In the genomic region with DNA sequence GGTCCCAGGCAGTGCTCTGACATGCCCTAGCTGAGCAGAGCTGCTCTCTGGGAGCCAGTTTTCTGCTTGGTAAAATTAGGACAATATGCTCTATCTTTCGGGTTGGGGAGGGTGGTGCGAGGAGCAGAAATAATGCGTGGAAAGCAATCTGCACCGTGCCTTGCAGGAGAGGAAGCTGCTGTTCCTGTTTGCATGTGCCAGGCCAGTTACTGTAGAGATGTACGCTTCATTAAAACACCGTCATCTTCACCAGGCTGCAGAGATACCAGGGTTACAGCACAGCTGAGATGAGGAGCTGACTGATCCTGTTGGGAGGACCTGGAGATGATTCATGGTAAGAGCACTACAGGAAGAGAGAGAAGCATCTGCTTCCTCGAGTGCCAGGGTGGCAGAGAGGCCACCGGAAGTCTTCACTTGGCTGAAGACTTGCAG, we compare ENCODE assay signal across 9 cellular contexts. TPM values are rescaled to one million over a fixed set of nuclear protein-coding genes. Genes with fewer than 3 reads are reported as not detected.
DNase-seq lines count a peak whose midpoint lies in the region; ATAC-seq, FAIRE-seq and TF ChIP-seq lines count a peak whose summit lies in the region.
"Had no signal": no experiment of that assay in that cellular context is flagged by ENCODE, and none has a peak within 500 bp of the region (broad histone marks: within the 10 kb centered on the region; RNA-seq: fewer than 3 reads in every experiment).

No MANE protein-coding gene starts in this region.

- no peak for ATAC-seq in K562
- ATAC-seq in GM21786 (IDR thresholded peaks at IDR 0.05; ENCODE audit: unreplicated experiment) = no peak

- no peaks in the 10 kb centered on the region for H3K9me1 ChIP-seq in K562 (ENCODE audit: control insufficient read depth, insufficient read depth, low read length)

- no peaks in the 10 kb centered on the region for H3K36me3 ChIP-seq in K562 (ENCODE audit: control insufficient read depth, insufficient read depth, low read length)

- DNase-seq in NOMO-1 (lab: John Stamatoyannopoulos, UW; ENCODE audit: unreplicated experiment in 2 of 2) = peak; percentile 34 to 36
- no peak for DNase-seq in NOMO-1 treated with dmso at 0.1 percent for 144 hours (lab: John Stamatoyannopoulos, UW; ENCODE audit: unreplicated experiment)
- peak; percentile 53 for DNase-seq in NOMO-1 treated with DMSO at 0.1 percent for 48 hours (lab: John Stamatoyannopoulos, UW; ENCODE audit: unreplicated experiment)
- DNase-seq in K562 (ENCODE audit: extremely low read depth in 1 of 4, low spot score in 3 of 4) = no peak
- DNase-seq in pons (ENCODE audit: low spot score) = peak; percentile 17
- DNase-seq in HEK293T (ENCODE audit: extremely low spot score) = no peak
- no peak for DNase-seq in frontal cortex (ENCODE audit: low spot score in 2 of 2)

- H3K4me1 ChIP-seq in K562 (replicated peaks in 1 of 2; ENCODE audit: control insufficient read depth in 2 of 2, insufficient read depth in 2 of 2, low read length in 2 of 2) = peaks cover 0 to 5% of the 10 kb centered on the region in 2 experiments; a peak in 1 of 5 replicates

- CTCF ChIA-PET in K562 (lab: Yijun Ruan, JAX; ENCODE audit: low intra/inter-chr PET ratio) = no interaction called here
- CTCF ChIA-PET in HEK293T (lab: Yijun Ruan, JAX) = interaction anchor here (0.7 kb wide), 1 partner anchor 1048 kb away, joined by 4 read pairs; no protein-coding TSS in a partner anchor

- H3K27me3 ChIP-seq in K562 (ENCODE audit: control insufficient read depth in 2 of 2, insufficient read depth in 2 of 2, low read length in 2 of 2) = no peaks in the 10 kb centered on the region

- no peak for TF ChIP-seq RAD21 in K562 (CRISPR knock-in tag; conservative IDR thresholded peaks at IDR 0.05 in 1 of 2, IDR thresholded peaks at IDR 0.05 in 1 of 2)

- H4K20me1 ChIP-seq in K562 (replicated peaks; ENCODE audit: control insufficient read depth, insufficient read depth, low read length) = no peaks in the 10 kb centered on the region

- 26% methylated on average over 8 of the region's 8 CpGs for WGBS in K562 (ENCODE audit: insufficient coverage, low coverage, missing lambda C conversion rate)

- no peak overlapping the region for H3K9ac ChIP-seq in K562 (ENCODE audit: insufficient read depth in 1 of 2, low read depth in 2 of 2, low read length in 2 of 2)

- no peak overlapping the region for H3K4me3 ChIP-seq in K562

- H3K4me2 ChIP-seq in K562 (ENCODE audit: insufficient read depth, low read length) = no peak overlapping the region

- no peak for FAIRE-seq in K562 (lab: Jason Lieb, UNC)
- FAIRE-seq in frontal cortex (lab: Jason Lieb, UNC) = no peak
- FAIRE-seq: A204.1 had no signal

- BruUV-seq in K562 (replicated peaks; lab: Mats Ljungman, UMichigan) = no TSS peak

- POLR2A ChIA-PET in K562 (lab: Yijun Ruan, JAX) (interaction anchor here (0.7 kb wide), 1 partner anchor 112 kb away, joined by 3 read pairs; no protein-coding TSS in a partner anchor), HEK293T (lab: Yijun Ruan, JAX) (interaction anchor here (1.1 kb wide), 2 partner anchors 29 to 33 kb away, joined by 3 to 4 read pairs; a partner anchor contains a TSS)

- no peaks in the 10 kb centered on the region for H3K79me2 ChIP-seq in K562 (ENCODE audit: control insufficient read depth, insufficient read depth, low read length)

- TF ChIP-seq EP300 in K562 (IDR thresholded peaks at IDR 0.05; ENCODE audit: low read length) = no peak

- no peak for TF ChIP-seq POLR2A in K562 (conservative IDR thresholded peaks at IDR 0.05)

- in situ Hi-C loops in K562 (cut with MboI) = no loop called here

- no peaks in the 10 kb centered on the region for H3K9me3 ChIP-seq in K562 (replicated peaks; ENCODE audit: control insufficient read depth, insufficient read depth, low read depth, low read length)

- 0 out of 2 replicates have a peak overlapping the region, but pooled peaks have one; percentile 16 for H2AFZ ChIP-seq in K562 (ENCODE audit: low read depth, low read length)

- intact Hi-C loops in K562 (cut with micrococcal nuclease) = no loop called here

- TF ChIP-seq CTCF in K562 (IDR thresholded peaks at IDR 0.05 in 2 of 3, conservative IDR thresholded peaks at IDR 0.05 in 1 of 3; ENCODE audit: insufficient read depth in 2 of 3, low read depth in 1 of 3, low read length in 3 of 3) = no peak

- no peak overlapping the region for H3K27ac ChIP-seq in K562 (ENCODE audit: extremely low read depth, low read depth, low read length)

TF ChIP-seq in K562, 482 proteins besides CTCF, POLR2A, EP300 and RAD21:
- no peak for TF ChIP-seq ZNF551 (CRISPR knock-in tag; IDR thresholded peaks at IDR 0.05)
- TF ChIP-seq SMAD1 (IDR thresholded peaks at IDR 0.05; ENCODE audit: low read depth, low read length, partially characterized antibody) = no peak
- TF ChIP-seq, protein P1, sequence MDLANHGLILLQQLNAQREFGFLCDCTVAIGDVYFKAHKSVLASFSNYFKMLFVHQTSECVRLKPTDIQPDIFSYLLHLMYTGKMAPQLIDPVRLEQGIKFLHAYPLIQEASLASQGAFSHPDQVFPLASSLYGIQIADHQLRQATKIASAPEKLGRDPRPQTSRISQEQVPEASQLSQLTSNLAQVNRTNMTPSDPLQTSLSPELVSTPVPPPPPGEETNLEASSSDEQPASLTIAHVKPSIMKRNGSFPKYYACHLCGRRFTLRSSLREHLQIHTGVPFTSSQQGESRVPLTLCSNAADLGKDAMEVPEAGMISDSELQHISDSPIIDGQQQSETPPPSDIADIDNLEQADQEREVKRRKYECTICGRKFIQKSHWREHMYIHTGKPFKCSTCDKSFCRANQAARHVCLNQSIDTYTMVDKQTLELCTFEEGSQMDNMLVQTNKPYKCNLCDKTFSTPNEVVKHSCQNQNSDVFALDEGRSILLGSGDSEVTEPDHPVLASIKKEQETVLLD (IDR thresholded peaks at IDR 0.05) = no peak
- TF ChIP-seq NCOA1 (IDR thresholded peaks at IDR 0.05; ENCODE audit: low read depth) = no peak
- no peak for TF ChIP-seq ZNF212 (CRISPR knock-in tag; IDR thresholded peaks at IDR 0.05)
- no peak for TF ChIP-seq CBX5 (IDR thresholded peaks at IDR 0.05; ENCODE audit: borderline replicate concordance, low read depth)
- no peak for TF ChIP-seq GATAD2B (IDR thresholded peaks at IDR 0.05; ENCODE audit: borderline replicate concordance)
TF ChIP-seq in K562: peak in this region for 0.

TF ChIP-seq in HEK293T, 16 proteins besides CTCF, POLR2A, EP300 and RAD21:
- no peak for TF ChIP-seq CTBP1 (IDR thresholded peaks at IDR 0.05; ENCODE audit: borderline replicate concordance)

RNA-seq across cellular contexts. Expression of a gene that starts 29.5 kb away (rescaled TPM):
- 15.6 and 19.2 TPM in 2 replicates for total RNA-seq in K562 (2011; cell fraction: chromatin; rRNA removed; ENCODE audit: low replicate concordance)
- total RNA-seq in K562 (2011; cell fraction: nucleolus; rRNA removed) = 10.3 and 10.7 TPM in 2 replicates
- total RNA-seq in K562 (2011; cell fraction: nucleoplasm; rRNA removed) = 10.5 and 12.5 TPM in 2 replicates
- total RNA-seq in K562 (2014; rRNA removed) (7.1 and 8.2 TPM in 2 replicates), K562 (2014; rRNA removed; fragmentation: Illumina TruSeq; extraction: Trizol) (12.0 TPM in 2 replicates), K562 (2015; rRNA removed; fragmentation: Illumina TruSeq; extraction: Trizol) (9.9 and 10.2 TPM in 2 replicates), K562 (2021) (11.3 and 11.9 TPM in 2 replicates), frontal cortex (7.3 TPM)
- polyA plus RNA-seq in K562 (2011; rRNA removed) (11.3 and 15.3 TPM in 2 replicates), K562 (2014; fragmentation: Illumina TruSeq; extraction: Trizol) (12.2 and 14.5 TPM in 2 replicates), K562 (2014; fragmentation: Nextera tagmentation; extraction: Ambion mirVana) (10 to 100 TPM in 1 of 2 experiments, 1 to 10 TPM in 1; 8.8 to 17.1 TPM), K562 (2014; rRNA removed) (8.4 and 9.4 TPM in 2 replicates)
- polyA plus RNA-seq in K562 (2011; cell fraction: cytosol; rRNA removed) = 11.6 and 13.5 TPM in 2 replicates
- 9.3 and 12.3 TPM in 2 replicates for polyA plus RNA-seq in K562 (2011; cell fraction: nucleus; rRNA removed)
- 10.6 and 13.8 TPM in 2 replicates for polyA plus RNA-seq in K562 (2012)
- 18.1 and 18.7 TPM in 2 replicates for polyA minus RNA-seq in K562 (2011; rRNA and poly(A)+ RNA removed)
- 8.7 and 10.5 TPM in 2 replicates for polyA minus RNA-seq in K562 (2011; cell fraction: cytosol; rRNA and poly(A)+ RNA removed)
- polyA minus RNA-seq in K562 (2011; cell fraction: nucleus; rRNA and poly(A)+ RNA removed) = 7.4 and 19.0 TPM in 2 replicates

Comparison
In these comparisons a context has a peak if more than half of its experiments do, and no peak if none do; other contexts are left out.
1. DNase-seq: peak in NOMO-1 (2 of 2), NOMO-1 treated with DMSO at 0.1 percent for 48 hours (single experiment) and pons (single experiment); none in NOMO-1 treated with dmso at 0.1 percent for 144 hours (single experiment), K562 (0 of 4), HEK293T (single experiment) and frontal cortex (0 of 2).